Comparison of ENCODE assay signal across 7 cellular contexts in genomic region chr1:184973308-184974085, GRCh38. TPM values are rescaled to one million over a fixed set of nuclear protein-coding genes. Genes with fewer than 3 reads are reported as not detected.
DNase-seq lines count a peak whose midpoint lies in the region; ATAC-seq and TF ChIP-seq lines count a peak whose summit lies in the region.

No MANE protein-coding gene starts in this region.

- peak overlapping the region; percentile 76 for H3K4me3 ChIP-seq in NB4 (ENCODE audit: low read depth, low read length)
- peak overlapping the region; percentile 75 for H3K4me3 ChIP-seq in WI38 (ENCODE audit: low read depth, low read length)

- TF ChIP-seq CTCF in NB4 (IDR thresholded peaks at IDR 0.05; ENCODE audit: low read depth, low read length), result no peak
- TF ChIP-seq CTCF in WI38 (IDR thresholded peaks at IDR 0.05; ENCODE audit: low read depth, low read length), result no peak

- ATAC-seq in GM18499 (IDR thresholded peaks at IDR 0.05; ENCODE audit: insufficient read depth, unreplicated experiment) (peak; percentile 46), HG02623 (IDR thresholded peaks at IDR 0.05; ENCODE audit: unreplicated experiment) (peak; percentile 58), left colon (peak; percentile 48)

- TF ChIP-seq POLR2A in NB4 (IDR thresholded peaks at IDR 0.05; ENCODE audit: extremely low read depth, insufficient read length), result no peak

- peak; percentile 88 for DNase-seq in NB4 (ENCODE audit: low read depth)
- peak; percentile 10 for DNase-seq in cerebellum (ENCODE audit: low spot score)
- DNase-seq in left colon, result peak; percentile 29 to 38
- peak; percentile 61 for DNase-seq in stimulated activated CD4-positive, alpha-beta T cell treated with anti-CD3 and anti-CD28 coated beads, Interleukin-4, amount 100 ng/mL, for 1 hour

- intact Hi-C loops in left colon (cut with DNase I, micrococcal nuclease), result no loop called here

RNA-seq across cellular contexts. Expression of gene NIBAN1, which starts 0.8 kb away (rescaled TPM):
- total RNA-seq in cerebellum (3.8 TPM), left colon (10 to 100 TPM in 1 of 2 donors, 1 to 10 TPM in 1; 4.6 to 27.5 TPM)

Comparison
In these comparisons a context has a peak if more than half of its experiments do, and no peak if none do; other contexts are left out.
1. Peak in every context shown above with its lines: DNase-seq, ATAC-seq and H3K4me3 ChIP-seq.
2. DNase-seq: peak in every context shown above with its lines; median percentile 88 in NB4; 61 in stimulated activated CD4-positive, alpha-beta T cell treated with anti-CD3 and anti-CD28 coated beads, Interleukin-4, amount 100 ng/mL, for 1 hour; 34 in left colon; 10 in cerebellum.